10 cellular contexts compared by ENCODE assay signal in the genomic region with DNA sequence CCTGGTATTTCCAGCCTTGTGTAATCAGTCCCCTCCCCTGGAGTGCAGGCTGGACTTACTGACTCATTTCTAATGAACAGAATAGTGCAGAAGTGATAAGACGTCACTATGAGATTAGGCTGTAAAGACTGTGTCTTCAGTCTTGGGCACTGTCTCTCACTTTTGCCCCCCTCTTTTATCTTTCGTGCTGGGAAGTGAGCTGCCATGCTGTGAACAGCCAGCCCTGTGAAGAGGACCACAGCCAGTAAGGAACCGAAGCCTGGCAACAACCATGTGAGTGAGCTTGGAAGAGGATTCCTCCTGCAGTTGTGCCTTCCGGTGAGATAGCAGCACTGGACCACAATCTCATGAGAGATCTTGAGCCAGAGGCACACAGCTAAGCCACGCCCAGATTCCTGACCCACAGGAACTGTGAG.
DNase-seq lines count a peak whose midpoint lies in the region; ATAC-seq and TF ChIP-seq lines count a peak whose summit lies in the region.
"Had no signal": no experiment of that assay in that cellular context is flagged by ENCODE, and none has a peak within 500 bp of the region (broad histone marks: within the 10 kb centered on the region; RNA-seq: fewer than 3 reads in every experiment).

No MANE protein-coding gene starts in this region.

- TF ChIP-seq CTCF in choroid plexus epithelial cell (conservative IDR thresholded peaks at IDR 0.05; ENCODE audit: low read depth, low read length) (no peak), foreskin fibroblast (IDR thresholded peaks at IDR 0.05; ENCODE audit: low read depth, low read length) (no peak)

- H3K4me3 ChIP-seq in choroid plexus epithelial cell (ENCODE audit: low read depth, low read length) (peak overlapping the region; percentile 27), foreskin fibroblast (ENCODE audit: low read depth in 1 of 2, low read length in 2 of 2) (no peak overlapping the region)

- peak; percentile 84 for DNase-seq in CMK (ENCODE audit: low read depth)
- DNase-seq in M059J (ENCODE audit: low read depth): peak; percentile 74
- peak; percentile 76 for DNase-seq in choroid plexus epithelial cell (ENCODE audit: low read depth)
- peak; percentile 16 for DNase-seq in medulla oblongata (ENCODE audit: extremely low spot score)
- DNase-seq in foreskin fibroblast: no peak
- DNase-seq in GF-D8 (lab: John Stamatoyannopoulos, UW): no peak
- DNase-seq: stimulated activated CD4-positive, alpha-beta T cell treated with anti-CD3 and anti-CD28 coated beads, Interleukin-12 subunit alpha, Interleukin-12 subunit beta, amount 100 ng/mL, for 4 hours; T-helper 2 cell had no signal

- ATAC-seq in HG02938 (IDR thresholded peaks at IDR 0.05; ENCODE audit: unreplicated experiment): no peak
- no peak for ATAC-seq in GM19023 (IDR thresholded peaks at IDR 0.05; ENCODE audit: unreplicated experiment)

Comparison
In these comparisons a context has a peak if more than half of its experiments do, and no peak if none do; other contexts are left out.
1. DNase-seq: peak in CMK (single experiment), M059J (single experiment), choroid plexus epithelial cell (single experiment) and medulla oblongata (single experiment); none in foreskin fibroblast (0 of 2) and GF-D8 (single experiment).